In the genomic region with DNA sequence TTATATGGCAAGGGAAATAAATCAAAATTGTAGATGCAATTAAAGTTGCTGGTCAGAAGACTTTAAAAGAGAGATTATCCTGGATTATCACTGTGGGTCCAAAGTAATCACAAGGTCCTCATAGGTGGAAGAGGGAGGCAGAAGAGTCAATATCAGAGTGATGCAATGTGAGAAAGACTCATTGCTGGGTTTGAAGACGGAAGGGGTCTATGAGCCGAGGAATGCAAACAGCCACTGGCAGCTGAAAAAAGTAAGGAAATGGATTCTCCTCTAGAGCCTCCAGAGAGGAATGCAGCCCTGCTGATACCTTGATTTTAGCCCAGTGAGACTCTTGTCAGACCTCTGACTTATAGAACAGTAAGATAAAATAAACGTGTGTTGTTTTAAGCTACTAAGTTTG, we compare ENCODE assay signal across 20 cellular contexts. TPM values are rescaled to one million over a fixed set of nuclear protein-coding genes. Genes with fewer than 3 reads are reported as not detected.
A peak's percentile ranks its signal among the peaks of the same experiment; 100 is the strongest.
DNase-seq lines count a peak whose midpoint lies in the region; ATAC-seq, FAIRE-seq and TF ChIP-seq lines count a peak whose summit lies in the region.
"Had no signal": no experiment of that assay in that cellular context is flagged by ENCODE, and none has a peak within 500 bp of the region (broad histone marks: within the 10 kb centered on the region; RNA-seq: fewer than 3 reads in every experiment).

No MANE protein-coding gene starts in this region.

- H2AFZ ChIP-seq in H9 (ENCODE audit: low read length) (no peak overlapping the region), astrocyte (ENCODE audit: low read depth, low read length) (no peak overlapping the region), neural progenitor cell (replicated peaks) (no peak overlapping the region)

- no CpG with 5 or more reads among the region's 3 CpGs for WGBS in H9 (ENCODE audit: extremely low coverage, insufficient read length, low lambda C conversion rate)

- ATAC-seq in natural killer cell (no peak), GM21786 (IDR thresholded peaks at IDR 0.05; ENCODE audit: unreplicated experiment) (no peak), GM18502 (IDR thresholded peaks at IDR 0.05; ENCODE audit: poor library complexity, unreplicated experiment) (no peak)
- ATAC-seq: PC-3 had no signal

- H2BK120ac ChIP-seq in H9 (ENCODE audit: low read depth, low read length, poor library complexity, severe bottlenecking): no peak overlapping the region

- no peak overlapping the region for H3K56ac ChIP-seq in H9 (ENCODE audit: insufficient read length, low read depth, low read length)

- H3K27me3 Mint-ChIP-seq in H9 (ENCODE audit: low read depth): no peaks in the 10 kb centered on the region; the same call in 1 of the 2 replicates
- no peaks in the 10 kb centered on the region for H3K27me3 Mint-ChIP-seq in astrocyte (ENCODE audit: low read depth, unreplicated experiment)
- no peaks in the 10 kb centered on the region for H3K27me3 Mint-ChIP-seq in neural progenitor cell (ENCODE audit: insufficient read depth, low read depth)
- no peaks in the 10 kb centered on the region for H3K27me3 Mint-ChIP-seq in natural killer cell (ENCODE audit: low read depth in 2 of 2)
- H3K27me3 Mint-ChIP-seq: CD4-positive, alpha-beta T cell had no signal

- no peaks in the 10 kb centered on the region for H3K79me1 ChIP-seq in H9 (ENCODE audit: insufficient read depth, low read depth, low read length, poor library complexity, severe bottlenecking)

- H3K4me3 ChIP-seq in astrocyte (ENCODE audit: insufficient read depth, low read depth, low read length) (no peak overlapping the region), iPS-20b (ENCODE audit: low read length) (no peak overlapping the region), neural progenitor cell (no peak overlapping the region)
- H3K4me3 ChIP-seq: HAP-1, SJSA1 had no signal

- H3K27me3 ChIP-seq in H9 (ENCODE audit: insufficient read depth, low read length): no peaks in the 10 kb centered on the region
- H3K27me3 ChIP-seq in astrocyte (ENCODE audit: insufficient read depth, low read length): no peaks in the 10 kb centered on the region
- no peaks in the 10 kb centered on the region for H3K27me3 ChIP-seq in iPS-20b (ENCODE audit: insufficient read depth, low read length)
- no peaks in the 10 kb centered on the region for H3K27me3 ChIP-seq in neural progenitor cell
- H3K27me3 ChIP-seq: SJSA1 had no signal

- H3K23ac ChIP-seq in H9 (ENCODE audit: insufficient read length, low read depth, low read length): no peak overlapping the region

- H3K4ac ChIP-seq in H9 (ENCODE audit: low read depth, low read length): no peak overlapping the region

- H3K9me3 ChIP-seq in H9 (ENCODE audit: control insufficient read depth, low read depth, low read length) (no peaks in the 10 kb centered on the region), astrocyte (ENCODE audit: insufficient read depth, low read depth, low read length) (no peaks in the 10 kb centered on the region), iPS-20b (ENCODE audit: insufficient read depth, low read depth, low read length) (no peaks in the 10 kb centered on the region), neural progenitor cell (ENCODE audit: low read depth) (no peaks in the 10 kb centered on the region)
- H3K9me3 ChIP-seq: HAP-1, SJSA1 had no signal

- no peak overlapping the region for H3T11ph ChIP-seq in H9 (ENCODE audit: low read length)

- no peak for TF ChIP-seq CTCF in H9 (conservative IDR thresholded peaks at IDR 0.05)
- no peak for TF ChIP-seq CTCF in astrocyte (IDR thresholded peaks at IDR 0.05; ENCODE audit: insufficient read depth, low read depth, low read length)
- TF ChIP-seq CTCF in neural progenitor cell (IDR thresholded peaks at IDR 0.05): no peak
- TF ChIP-seq CTCF in natural killer cell (IDR thresholded peaks at IDR 0.05): no peak

- H3K9ac ChIP-seq in H9 (ENCODE audit: extremely low read depth, insufficient read length, low read length): no peak overlapping the region
- no peak overlapping the region for H3K9ac ChIP-seq in astrocyte (ENCODE audit: low read length)
- H3K9ac ChIP-seq in iPS-20b (ENCODE audit: low read depth, low read length): 0 out of 2 replicates have a peak overlapping the region, but pooled peaks have one; percentile 46
- H3K9ac ChIP-seq in neural progenitor cell: no peak overlapping the region

- H2BK20ac ChIP-seq in H9 (ENCODE audit: low read depth, low read length, poor library complexity, severe bottlenecking): no peak overlapping the region

- no peak overlapping the region for H3K18ac ChIP-seq in H9 (ENCODE audit: insufficient read length, low read depth, low read length)

- no peak overlapping the region for H3K4me3 Mint-ChIP-seq in H9
- H3K4me3 Mint-ChIP-seq in astrocyte (ENCODE audit: unreplicated experiment): no peak overlapping the region
- H3K4me3 Mint-ChIP-seq in neural progenitor cell: no peak overlapping the region
- H3K4me3 Mint-ChIP-seq in natural killer cell: no peak overlapping the region
- H3K4me3 Mint-ChIP-seq: CD4-positive, alpha-beta T cell had no signal

- peaks cover 2% of the 10 kb centered on the region; the same call in 1 of the 2 replicates for H3K4me1 ChIP-seq in H9 (ENCODE audit: insufficient read depth, low read length)
- H3K4me1 ChIP-seq in astrocyte (ENCODE audit: insufficient read depth, low read length): no peaks in the 10 kb centered on the region
- peaks cover 2% of the 10 kb centered on the region; the same call in 1 of the 2 replicates for H3K4me1 ChIP-seq in iPS-20b (ENCODE audit: insufficient read depth, low read length)
- H3K4me1 ChIP-seq in neural progenitor cell: no peaks in the 10 kb centered on the region
- H3K4me1 ChIP-seq: HAP-1, SJSA1 had no signal

- H3K27ac Mint-ChIP-seq in H9: peak overlapping the region; percentile 1 to 86 (median 65); a peak in 5 of 7 replicates
- peak overlapping the region; percentile 21 for H3K27ac Mint-ChIP-seq in astrocyte (ENCODE audit: unreplicated experiment)
- H3K27ac Mint-ChIP-seq in neural progenitor cell: no peak overlapping the region
- no peak overlapping the region for H3K27ac Mint-ChIP-seq in natural killer cell
- H3K27ac Mint-ChIP-seq: CD4-positive, alpha-beta T cell had no signal

- H3K4me2 ChIP-seq in H9 (ENCODE audit: insufficient read depth, insufficient read length, low read length) (no peak overlapping the region), astrocyte (ENCODE audit: low read length) (no peak overlapping the region), neural progenitor cell (no peak overlapping the region)

- no peak overlapping the region for H2BK15ac ChIP-seq in H9 (ENCODE audit: low read depth, low read length)

- FAIRE-seq in astrocyte (lab: Jason Lieb, UNC): no peak
- FAIRE-seq: HTR-8/SVneo had no signal

- H4K91ac ChIP-seq in H9 (ENCODE audit: insufficient read length, low read depth, low read length): no peak overlapping the region

- peak; percentile 44 for DNase-seq in H9
- no peak for DNase-seq in astrocyte (ENCODE audit: low read depth)
- DNase-seq in neural progenitor cell (ENCODE audit: low spot score): peak; percentile 16
- no peak for DNase-seq in natural killer cell
- DNase-seq: AML-193; CD4-positive, alpha-beta T cell; DMS79 treated with DMSO at 0.1 percent for 48 hours; GF-D8; KBM-7; NCI-H1436 treated with DMSO at 0.1 percent for 48 hours; NCI-H2081 treated with DMSO at 0.1 percent for 48 hours; NCI-H2227 treated with DMSO at 0.1 percent for 48 hours; NCI-H524 treated with DMSO at 0.1 percent for 48 hours; PC-3 had no signal

- no peaks in the 10 kb centered on the region for H3F3A ChIP-seq in neural progenitor cell (ENCODE audit: low read depth)

- H2BK5ac ChIP-seq in H9 (ENCODE audit: insufficient read length, low read length): no peak overlapping the region

- H4K8ac ChIP-seq in H9 (replicated peaks; ENCODE audit: insufficient read length, low read depth, low read length): no peak overlapping the region

- H3K36me3 ChIP-seq in astrocyte (ENCODE audit: insufficient read depth, low read length): no peaks in the 10 kb centered on the region
- no peaks in the 10 kb centered on the region for H3K36me3 ChIP-seq in iPS-20b (ENCODE audit: insufficient read depth, low read depth, low read length)
- no peaks in the 10 kb centered on the region for H3K36me3 ChIP-seq in neural progenitor cell
- H3K36me3 ChIP-seq: HAP-1, SJSA1 had no signal

- H3K14ac ChIP-seq in H9 (ENCODE audit: insufficient read depth, low read length): no peak overlapping the region

- no peak overlapping the region for H2BK12ac ChIP-seq in H9 (ENCODE audit: insufficient read length, low read depth, low read length)

- no peak overlapping the region for H2AK5ac ChIP-seq in H9 (ENCODE audit: insufficient read length, low read length)

- H3K9me3 Mint-ChIP-seq in H9: no peaks in the 10 kb centered on the region
- no peaks in the 10 kb centered on the region for H3K9me3 Mint-ChIP-seq in astrocyte (ENCODE audit: unreplicated experiment)
- no peaks in the 10 kb centered on the region for H3K9me3 Mint-ChIP-seq in neural progenitor cell
- no peaks in the 10 kb centered on the region for H3K9me3 Mint-ChIP-seq in natural killer cell
- H3K9me3 Mint-ChIP-seq: CD4-positive, alpha-beta T cell had no signal

- H3K79me2 ChIP-seq in H9 (ENCODE audit: insufficient read depth, low read length) (no peaks in the 10 kb centered on the region), astrocyte (ENCODE audit: insufficient read depth, low read length) (no peaks in the 10 kb centered on the region), neural progenitor cell (ENCODE audit: low read depth) (no peaks in the 10 kb centered on the region)

- H3K27ac ChIP-seq in H9 (ENCODE audit: insufficient read length, low read depth, low read length): no peak overlapping the region
- no peak overlapping the region for H3K27ac ChIP-seq in astrocyte (ENCODE audit: low read depth, low read length)
- H3K27ac ChIP-seq in iPS-20b (ENCODE audit: low read length): no peak overlapping the region
- H3K27ac ChIP-seq in neural progenitor cell: no peak overlapping the region
- H3K27ac ChIP-seq: SJSA1 had no signal

- no peaks in the 10 kb centered on the region for H4K20me1 ChIP-seq in H9 (ENCODE audit: control insufficient read depth, insufficient read depth, insufficient read length)
- no peaks in the 10 kb centered on the region for H4K20me1 ChIP-seq in astrocyte (ENCODE audit: insufficient read depth, low read length)
- H4K20me1 ChIP-seq in neural progenitor cell (ENCODE audit: low read depth): no peaks in the 10 kb centered on the region

- H4K5ac ChIP-seq in H9 (ENCODE audit: insufficient read length, low read depth, low read length): no peak overlapping the region

- intact Hi-C loops in natural killer cell (cut with micrococcal nuclease): no loop called here

- H3K36me3 Mint-ChIP-seq in H9 (ENCODE audit: insufficient read depth in 1 of 3, low read depth in 3 of 3) (no peaks in the 10 kb centered on the region), astrocyte (ENCODE audit: low read depth, unreplicated experiment) (no peaks in the 10 kb centered on the region), neural progenitor cell (no peaks in the 10 kb centered on the region), natural killer cell (no peaks in the 10 kb centered on the region)

- H3K4me1 Mint-ChIP-seq in H9: peaks cover 7 to 8% of the 10 kb centered on the region in 2 experiments
- peaks cover 4% of the 10 kb centered on the region for H3K4me1 Mint-ChIP-seq in astrocyte (ENCODE audit: low read depth, unreplicated experiment)
- H3K4me1 Mint-ChIP-seq in neural progenitor cell: peaks cover 2% of the 10 kb centered on the region
- peaks cover 7 to 8% of the 10 kb centered on the region in 2 donors for H3K4me1 Mint-ChIP-seq in natural killer cell

- H3K23me2 ChIP-seq in H9 (ENCODE audit: insufficient read length, low read depth, low read length, poor library complexity, severe bottlenecking): no peaks in the 10 kb centered on the region

RNA-seq across cellular contexts. Expression of a gene that starts 59.8 kb away (rescaled TPM):
- total RNA-seq in H9 (2021): 52.6 and 61.1 TPM in 2 replicates
- 6.0 and 6.6 TPM in 2 replicates for total RNA-seq in astrocyte
- total RNA-seq in neural progenitor cell (ENCODE audit: low replicate concordance): 48.2 and 89.7 TPM in 2 replicates
- total RNA-seq in natural killer cell: 10 to 100 TPM; 44.0 to 55.6 (median 51.5) TPM

Comparison
In these comparisons a context has a peak if more than half of its experiments do, and no peak if none do; other contexts are left out.
1. DNase-seq: peak in H9 (single experiment) and neural progenitor cell (single experiment); none in astrocyte (single experiment) and natural killer cell (single experiment).
2. H3K27ac Mint-ChIP-seq: peak in H9 (3 of 3) and astrocyte (single experiment); none in neural progenitor cell (single experiment) and natural killer cell (0 of 2).